In genomic region chr19:5137571-5138124, GRCh38 we compare ENCODE assay signal across 13 cellular contexts.
DNase-seq lines count a peak whose midpoint lies in the region; ATAC-seq and TF ChIP-seq lines count a peak whose summit lies in the region.
"Had no signal": no experiment of that assay in that cellular context is flagged by ENCODE, and none has a peak within 500 bp of the region (broad histone marks: within the 10 kb centered on the region; RNA-seq: fewer than 3 reads in every experiment).

No MANE protein-coding gene starts in this region.

- TF ChIP-seq CTCF in activated CD8-positive, alpha-beta T cell treated with anti-CD3 and anti-CD28 coated beads for 36 hours (IDR thresholded peaks at IDR 0.05) = peak; percentile 28
- TF ChIP-seq CTCF in endothelial cell (IDR thresholded peaks at IDR 0.05; ENCODE audit: unreplicated experiment) (peak; percentile 42), osteocyte (IDR thresholded peaks at IDR 0.05) (peak; percentile 33), CD14-positive monocyte (IDR thresholded peaks at IDR 0.05) (no peak)

- no peaks in the 10 kb centered on the region for H3K27me3 Mint-ChIP-seq in activated CD8-positive, alpha-beta T cell treated with anti-CD3 and anti-CD28 coated beads for 36 hours
- H3K27me3 Mint-ChIP-seq in activated CD8-positive, alpha-beta T cell treated with anti-CD3 and anti-CD28 coated beads, Interleukin-2, amount 10 ng/mL, durations not matched to agents 7 days and 5 days (ENCODE audit: low read depth) = peaks cover 2% of the 10 kb centered on the region
- peaks cover 5% of the 10 kb centered on the region for H3K27me3 Mint-ChIP-seq in endothelial cell (ENCODE audit: unreplicated experiment)
- H3K27me3 Mint-ChIP-seq in osteocyte (ENCODE audit: unreplicated experiment) = no peaks in the 10 kb centered on the region
- peaks cover 3 to 32% (median 13%) of the 10 kb centered on the region in 3 donors for H3K27me3 Mint-ChIP-seq in CD14-positive monocyte (ENCODE audit: low read depth in 3 of 3)

- H3K4me3 Mint-ChIP-seq in activated CD8-positive, alpha-beta T cell treated with anti-CD3 and anti-CD28 coated beads for 36 hours = no peak overlapping the region
- H3K4me3 Mint-ChIP-seq in activated CD8-positive, alpha-beta T cell treated with anti-CD3 and anti-CD28 coated beads, Interleukin-2, amount 10 ng/mL, durations not matched to agents 7 days and 5 days = no peak overlapping the region
- H3K4me3 Mint-ChIP-seq in endothelial cell (ENCODE audit: unreplicated experiment) (no peak overlapping the region), osteocyte (ENCODE audit: unreplicated experiment) (no peak overlapping the region), CD14-positive monocyte (no peak overlapping the region)
- H3K4me3 Mint-ChIP-seq: dendritic cell treated with granulocyte-macrophage colony-stimulating factor and Interleukin-4, amounts not matched to agents 40 ng/mL and 50 ng/mL, for 4 days; natural killer cell had no signal

- peaks cover 41% of the 10 kb centered on the region for H3K4me1 Mint-ChIP-seq in activated CD8-positive, alpha-beta T cell treated with anti-CD3 and anti-CD28 coated beads for 36 hours (ENCODE audit: low read depth)
- peaks cover 54% of the 10 kb centered on the region for H3K4me1 Mint-ChIP-seq in activated CD8-positive, alpha-beta T cell treated with anti-CD3 and anti-CD28 coated beads, Interleukin-2, amount 10 ng/mL, durations not matched to agents 7 days and 5 days (ENCODE audit: low read depth)
- H3K4me1 Mint-ChIP-seq in endothelial cell (ENCODE audit: unreplicated experiment) = no peaks in the 10 kb centered on the region
- H3K4me1 Mint-ChIP-seq in osteocyte (ENCODE audit: unreplicated experiment) = peaks cover 13% of the 10 kb centered on the region
- peaks cover 25% of the 10 kb centered on the region for H3K4me1 Mint-ChIP-seq in CD14-positive monocyte

- peaks cover 3% of the 10 kb centered on the region for H3K9me3 Mint-ChIP-seq in activated CD8-positive, alpha-beta T cell treated with anti-CD3 and anti-CD28 coated beads for 36 hours
- H3K9me3 Mint-ChIP-seq in activated CD8-positive, alpha-beta T cell treated with anti-CD3 and anti-CD28 coated beads, Interleukin-2, amount 10 ng/mL, durations not matched to agents 7 days and 5 days (ENCODE audit: insufficient read depth) = no peaks in the 10 kb centered on the region
- H3K9me3 Mint-ChIP-seq in endothelial cell (ENCODE audit: unreplicated experiment) = no peaks in the 10 kb centered on the region
- no peaks in the 10 kb centered on the region for H3K9me3 Mint-ChIP-seq in osteocyte (ENCODE audit: unreplicated experiment)
- H3K9me3 Mint-ChIP-seq in CD14-positive monocyte = peaks cover 0 to 5% (median 2%) of the 10 kb centered on the region in 7 donors
- H3K9me3 Mint-ChIP-seq: dendritic cell treated with granulocyte-macrophage colony-stimulating factor and Interleukin-4, amounts not matched to agents 40 ng/mL and 50 ng/mL, for 4 days; natural killer cell had no signal

- peak; percentile 41 for DNase-seq in activated CD8-positive, alpha-beta T cell treated with anti-CD3 and anti-CD28 coated beads for 36 hours
- DNase-seq in activated CD8-positive, alpha-beta T cell treated with anti-CD3 and anti-CD28 coated beads, Interleukin-2, amount 10 ng/mL, durations not matched to agents 7 days and 5 days = no peak
- DNase-seq in NCI-H510A (lab: John Stamatoyannopoulos, UW) (peak; percentile 66), endothelial cell (ENCODE audit: low spot score) (no peak), osteocyte (ENCODE audit: extremely low spot score, unreplicated experiment) (no peak), T-helper 9 cell (no peak), CD14-positive monocyte (ENCODE audit: low spot score) (no peak)
- DNase-seq: AML-193, KBM-7, natural killer cell, NCI-H524 treated with DMSO at 0.1 percent for 48 hours had no signal

- no peak overlapping the region for H3K27ac Mint-ChIP-seq in activated CD8-positive, alpha-beta T cell treated with anti-CD3 and anti-CD28 coated beads for 36 hours
- no peak overlapping the region for H3K27ac Mint-ChIP-seq in activated CD8-positive, alpha-beta T cell treated with anti-CD3 and anti-CD28 coated beads, Interleukin-2, amount 10 ng/mL, durations not matched to agents 7 days and 5 days
- H3K27ac Mint-ChIP-seq in endothelial cell (ENCODE audit: unreplicated experiment) = no peak overlapping the region
- no peak overlapping the region for H3K27ac Mint-ChIP-seq in osteocyte (ENCODE audit: unreplicated experiment)
- H3K27ac Mint-ChIP-seq in CD14-positive monocyte = no peak overlapping the region
- H3K27ac Mint-ChIP-seq: dendritic cell treated with granulocyte-macrophage colony-stimulating factor and Interleukin-4, amounts not matched to agents 40 ng/mL and 50 ng/mL, for 4 days had no signal

- no peak for ATAC-seq in activated CD8-positive, alpha-beta T cell treated with anti-CD3 and anti-CD28 coated beads for 36 hours
- no peak for ATAC-seq in activated CD8-positive, alpha-beta T cell treated with anti-CD3 and anti-CD28 coated beads, Interleukin-2, amount 10 ng/mL, durations not matched to agents 7 days and 5 days
- no peak for ATAC-seq in HG03342 (IDR thresholded peaks at IDR 0.05; ENCODE audit: unreplicated experiment)

- CTCF ChIA-PET in activated CD8-positive, alpha-beta T cell treated with anti-CD3 and anti-CD28 coated beads for 36 hours (lab: Charles Lee) = interaction anchor here (0.7 to 1.0 kb wide), 3 partner anchors 13 to 16 kb away, joined by 3 read pairs; no protein-coding TSS in a partner anchor
- CTCF ChIA-PET in activated CD8-positive, alpha-beta T cell treated with anti-CD3 and anti-CD28 coated beads, Interleukin-2, amount 10 ng/mL, durations not matched to agents 7 days and 5 days (lab: Charles Lee) = interaction anchor here (0.9 to 1.1 kb wide), 2 partner anchors 15 to 84 kb away, joined by 3 to 4 read pairs; no protein-coding TSS in a partner anchor

- POLR2A ChIA-PET in activated CD8-positive, alpha-beta T cell treated with anti-CD3 and anti-CD28 coated beads for 36 hours (lab: Charles Lee) = interaction anchor here (1.0 kb wide), 1 partner anchor 9 kb away, joined by 3 read pairs; no protein-coding TSS in a partner anchor
- POLR2A ChIA-PET in activated CD8-positive, alpha-beta T cell treated with anti-CD3 and anti-CD28 coated beads, Interleukin-2, amount 10 ng/mL, durations not matched to agents 7 days and 5 days (lab: Charles Lee) = interaction anchor here (0.9 kb wide), 1 partner anchor 12 kb away, joined by 3 read pairs; no protein-coding TSS in a partner anchor

- intact Hi-C loops in activated CD8-positive, alpha-beta T cell treated with anti-CD3 and anti-CD28 coated beads for 36 hours (cut with micrococcal nuclease) = no loop called here
- intact Hi-C loops in CD14-positive monocyte (cut with micrococcal nuclease) = no loop called here

- peaks cover 59% of the 10 kb centered on the region for H3K36me3 Mint-ChIP-seq in activated CD8-positive, alpha-beta T cell treated with anti-CD3 and anti-CD28 coated beads for 36 hours (ENCODE audit: low read depth)
- H3K36me3 Mint-ChIP-seq in activated CD8-positive, alpha-beta T cell treated with anti-CD3 and anti-CD28 coated beads, Interleukin-2, amount 10 ng/mL, durations not matched to agents 7 days and 5 days (ENCODE audit: low read depth) = peaks cover 59% of the 10 kb centered on the region
- peaks cover 15% of the 10 kb centered on the region for H3K36me3 Mint-ChIP-seq in endothelial cell (ENCODE audit: low read depth, unreplicated experiment)
- peaks cover 23% of the 10 kb centered on the region for H3K36me3 Mint-ChIP-seq in osteocyte (ENCODE audit: unreplicated experiment)
- H3K36me3 Mint-ChIP-seq in CD14-positive monocyte = peaks cover 88 to 98% of the 10 kb centered on the region in 2 donors
- H3K36me3 Mint-ChIP-seq: natural killer cell had no signal

Comparison
In these comparisons a context has a peak if more than half of its experiments do, and no peak if none do; other contexts are left out.
1. DNase-seq: peak in activated CD8-positive, alpha-beta T cell treated with anti-CD3 and anti-CD28 coated beads for 36 hours (single experiment) and NCI-H510A (single experiment); none in activated CD8-positive, alpha-beta T cell treated with anti-CD3 and anti-CD28 coated beads, Interleukin-2, amount 10 ng/mL, durations not matched to agents 7 days and 5 days (single experiment), endothelial cell (single experiment), osteocyte (single experiment), T-helper 9 cell (single experiment) and CD14-positive monocyte (single experiment).